ENCODE assay signal across 1 cellular context in genomic region chr19:43983544-43983911, GRCh38.
TF ChIP-seq lines count a peak whose summit lies in the region.

No MANE protein-coding gene starts in this region.

TF ChIP-seq in GM12878, 131 proteins besides CTCF, POLR2A, EP300 and RAD21:
- no peak for TF ChIP-seq HDGF (IDR thresholded peaks at IDR 0.05)
- TF ChIP-seq BCL3 (IDR thresholded peaks at IDR 0.05; ENCODE audit: borderline replicate concordance, insufficient read depth, low read depth, low read length, poor library complexity, severe bottlenecking) = no peak
- no peak for TF ChIP-seq SP1 (IDR thresholded peaks at IDR 0.05; ENCODE audit: low read depth, low read length)
- no peak for TF ChIP-seq SREBF1 (IDR thresholded peaks at IDR 0.05; ENCODE audit: low read length)
- no peak for TF ChIP-seq ETV6 (conservative IDR thresholded peaks at IDR 0.05 in 1 of 2, IDR thresholded peaks at IDR 0.05 in 1 of 2; ENCODE audit: borderline replicate concordance in 1 of 2, low read depth in 1 of 2)
